Comparison of ENCODE assay signal across 9 cellular contexts in the genomic region with DNA sequence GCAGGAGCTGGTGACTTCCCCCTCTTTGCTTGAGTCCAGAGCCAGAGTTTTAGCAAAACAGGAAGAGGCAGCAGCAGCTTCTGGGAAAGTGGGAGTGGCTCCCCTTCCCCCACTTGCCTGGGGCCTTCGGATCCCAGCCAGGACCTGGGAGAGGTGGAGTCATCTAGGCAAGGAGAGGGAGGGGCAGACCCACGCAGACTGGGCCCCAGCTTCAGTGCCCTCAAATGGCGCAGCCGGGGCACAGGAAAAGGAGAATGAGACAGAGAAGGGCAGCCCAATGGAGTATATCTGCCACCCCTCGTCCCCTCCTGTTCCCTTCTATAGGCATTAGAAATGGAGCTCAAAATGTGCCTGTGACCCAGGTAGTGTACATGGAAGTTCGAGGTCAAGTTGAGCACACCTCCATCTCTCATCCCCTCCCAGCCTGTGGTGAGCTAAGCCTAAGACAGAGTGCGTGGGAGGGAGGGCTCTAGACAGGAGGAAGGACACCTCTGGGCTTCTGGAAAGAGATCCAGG. TPM values are rescaled to one million over a fixed set of nuclear protein-coding genes. Genes with fewer than 3 reads are reported as not detected.
DNase-seq lines count a peak whose midpoint lies in the region; ATAC-seq, FAIRE-seq and TF ChIP-seq lines count a peak whose summit lies in the region.
"Had no signal": no experiment of that assay in that cellular context is flagged by ENCODE, and none has a peak within 500 bp of the region (broad histone marks: within the 10 kb centered on the region; RNA-seq: fewer than 3 reads in every experiment).

No MANE protein-coding gene starts in this region.

- H3K27ac Mint-ChIP-seq in activated CD4-positive, alpha-beta memory T cell treated with anti-CD3 and anti-CD28 coated beads, Interleukin-2, amount 10 ng/mL, durations not matched to agents 7 days and 5 days: peak overlapping the region; percentile 70
- H3K27ac Mint-ChIP-seq: B cell had no signal

- H3K4me3 ChIP-seq in heart right ventricle (peak overlapping the region in 2 of 10 donors; percentile 5 to 27), small intestine (ENCODE audit: low read depth in 1 of 2, low read length in 2 of 2) (no peak overlapping the region)

- TF ChIP-seq CTCF in heart right ventricle (IDR thresholded peaks at IDR 0.05): no peak

- intact Hi-C loops in heart right ventricle (cut with DNase I): no loop called here

- H3K27me3 ChIP-seq in heart right ventricle: no peaks in the 10 kb centered on the region
- no peaks in the 10 kb centered on the region for H3K27me3 ChIP-seq in small intestine (ENCODE audit: control insufficient read depth in 2 of 2, insufficient read depth in 2 of 2, low read length in 2 of 2)

- H3K9me3 ChIP-seq in heart right ventricle: no peaks in the 10 kb centered on the region
- no peaks in the 10 kb centered on the region for H3K9me3 ChIP-seq in small intestine (ENCODE audit: control insufficient read depth, low read depth)

- CTCF ChIA-PET in activated CD4-positive, alpha-beta memory T cell treated with anti-CD3 and anti-CD28 coated beads, Interleukin-2, amount 10 ng/mL, durations not matched to agents 7 days and 5 days (lab: Charles Lee): interaction anchor here (0.7 to 20.9 kb wide), 7 partner anchors 9 to 87 kb away, joined by 3 to 578 read pairs (median 43); a partner anchor contains a TSS

- POLR2A ChIA-PET in activated CD4-positive, alpha-beta memory T cell treated with anti-CD3 and anti-CD28 coated beads, Interleukin-2, amount 10 ng/mL, durations not matched to agents 7 days and 5 days (lab: Charles Lee): interaction anchor here (0.9 to 19.3 kb wide), 4 partner anchors 12 to 123 kb away, joined by 3 to 1018 read pairs (median 4); a partner anchor contains a TSS

- H3K4me1 ChIP-seq in heart right ventricle (peaks cover 18 to 76% (median 70%) of the 10 kb centered on the region in 9 donors), small intestine (ENCODE audit: control insufficient read depth in 2 of 2, insufficient read depth in 1 of 2, low read depth in 1 of 2, low read length in 1 of 2) (peaks cover 0 to 11% of the 10 kb centered on the region in 2 donors)

- ATAC-seq in heart right ventricle (peak; percentile 82 to 92 (median 86)), GM19035 (IDR thresholded peaks at IDR 0.05; ENCODE audit: unreplicated experiment) (no peak)

- H3K36me3 ChIP-seq in heart right ventricle: no peaks in the 10 kb centered on the region
- H3K36me3 ChIP-seq in small intestine (ENCODE audit: control insufficient read depth in 2 of 2, insufficient read depth in 2 of 2, low read length in 2 of 2): no peaks in the 10 kb centered on the region

- H3K4me1 Mint-ChIP-seq in activated CD4-positive, alpha-beta memory T cell treated with anti-CD3 and anti-CD28 coated beads, Interleukin-2, amount 10 ng/mL, durations not matched to agents 7 days and 5 days: peaks cover 89% of the 10 kb centered on the region

- no peak for FAIRE-seq in small intestine (lab: Jason Lieb, UNC)
- no peak for FAIRE-seq in GM19239 (lab: Jason Lieb, UNC)

- H3K27ac ChIP-seq in heart right ventricle (peak overlapping the region; percentile 70 to 99 (median 89)), small intestine (ENCODE audit: low read depth in 1 of 2, low read length in 1 of 2) (peak overlapping the region; percentile 27 to 72)

- WGBS in heart right ventricle, 2 donors: 32 to 57% methylated on average over 4 to 7 of the region's 7 CpGs
- 18 to 43% (median 29%) methylated on average over 7 of the region's 7 CpGs for WGBS in small intestine, 3 donors

- no peaks in the 10 kb centered on the region for H3K9me3 Mint-ChIP-seq in activated CD4-positive, alpha-beta memory T cell treated with anti-CD3 and anti-CD28 coated beads, Interleukin-2, amount 10 ng/mL, durations not matched to agents 7 days and 5 days

- peaks cover 10% of the 10 kb centered on the region for H3K36me3 Mint-ChIP-seq in activated CD4-positive, alpha-beta memory T cell treated with anti-CD3 and anti-CD28 coated beads, Interleukin-2, amount 10 ng/mL, durations not matched to agents 7 days and 5 days (ENCODE audit: low read depth)

- peak; percentile 14 to 18 for DNase-seq in NOMO-1 (lab: John Stamatoyannopoulos, UW; ENCODE audit: unreplicated experiment in 2 of 2)
- DNase-seq in NOMO-1 treated with dmso at 0.1 percent for 144 hours (lab: John Stamatoyannopoulos, UW; ENCODE audit: unreplicated experiment): no peak
- DNase-seq in activated CD4-positive, alpha-beta memory T cell treated with anti-CD3 and anti-CD28 coated beads, Interleukin-2, amount 10 ng/mL, durations not matched to agents 7 days and 5 days: no peak
- DNase-seq in heart right ventricle: peak; percentile 84 to 88
- peak; percentile 70 for DNase-seq in small intestine
- no peak for DNase-seq in SK-N-DZ (ENCODE audit: low spot score)
- no peak for DNase-seq in GM19239 (ENCODE audit: insufficient read length, low spot score)

- no peaks in the 10 kb centered on the region for H3K27me3 Mint-ChIP-seq in activated CD4-positive, alpha-beta memory T cell treated with anti-CD3 and anti-CD28 coated beads, Interleukin-2, amount 10 ng/mL, durations not matched to agents 7 days and 5 days
- H3K27me3 Mint-ChIP-seq: B cell had no signal

- H3K4me3 Mint-ChIP-seq in activated CD4-positive, alpha-beta memory T cell treated with anti-CD3 and anti-CD28 coated beads, Interleukin-2, amount 10 ng/mL, durations not matched to agents 7 days and 5 days: no peak overlapping the region
- H3K4me3 Mint-ChIP-seq: B cell had no signal

RNA-seq across cellular contexts. Expression of a gene that starts 9.3 kb away (rescaled TPM):
- total RNA-seq in activated CD4-positive, alpha-beta memory T cell treated with anti-CD3 and anti-CD28 coated beads, Interleukin-2, amount 10 ng/mL, durations not matched to agents 7 days and 5 days: 100 to 1,000 TPM; 315 to 328 TPM
- 10 to 100 TPM; 26.9 to 50.7 (median 38.5) TPM for total RNA-seq in heart right ventricle
- 10 to 100 TPM; 40.4 to 75.6 TPM for polyA plus RNA-seq in heart right ventricle
- polyA plus RNA-seq in small intestine: 10 to 100 TPM in 1 of 3 donors, 1 to 10 TPM in 2; 2.2 to 30.3 (median 6.2) TPM
- polyA plus RNA-seq in SK-N-DZ (2014; cell fraction: cytosol; rRNA removed): 14.4 TPM in 2 replicates
- 45.6 and 46.2 TPM in 2 replicates for polyA plus RNA-seq in SK-N-DZ (2014; cell fraction: nucleus; rRNA removed)

RNA-seq across cellular contexts. Expression of a gene that starts 56.0 kb away (rescaled TPM):
- total RNA-seq in activated CD4-positive, alpha-beta memory T cell treated with anti-CD3 and anti-CD28 coated beads, Interleukin-2, amount 10 ng/mL, durations not matched to agents 7 days and 5 days: 10 to 100 TPM; 19.4 to 22.6 TPM
- 10 to 100 TPM; 18.6 to 31.9 (median 22.1) TPM for total RNA-seq in heart right ventricle
- polyA plus RNA-seq in heart right ventricle (10 to 100 TPM; 12.6 to 26.2 TPM), small intestine (10 to 100 TPM in 1 of 3 donors, 1 to 10 TPM in 2; 5.1 to 12.1 (median 5.4) TPM)
- polyA plus RNA-seq in SK-N-DZ (2014; cell fraction: cytosol; rRNA removed): 10.2 and 10.8 TPM in 2 replicates
- 5.3 and 5.7 TPM in 2 replicates for polyA plus RNA-seq in SK-N-DZ (2014; cell fraction: nucleus; rRNA removed)

Comparison
In these comparisons a context has a peak if more than half of its experiments do, and no peak if none do; other contexts are left out.
1. DNase-seq: peak in NOMO-1 (2 of 2), heart right ventricle (2 of 2) and small intestine (single experiment); none in NOMO-1 treated with dmso at 0.1 percent for 144 hours (single experiment), activated CD4-positive, alpha-beta memory T cell treated with anti-CD3 and anti-CD28 coated beads, Interleukin-2, amount 10 ng/mL, durations not matched to agents 7 days and 5 days (single experiment), SK-N-DZ (single experiment) and GM19239 (single experiment).
2. RNA of a gene that starts 9.3 kb away (total RNA-seq): 315 to 328 TPM in activated CD4-positive, alpha-beta memory T cell treated with anti-CD3 and anti-CD28 coated beads, Interleukin-2, amount 10 ng/mL, durations not matched to agents 7 days and 5 days; 26.9 to 50.7 TPM in heart right ventricle; every median in the first group is over 4 times any median in the second.